8 cellular contexts compared by ENCODE assay signal in genomic region chr19:1223018-1223855, GRCh38. TPM values are rescaled to one million over a fixed set of nuclear protein-coding genes. Genes with fewer than 3 reads are reported as not detected.
DNase-seq lines count a peak whose midpoint lies in the region; ATAC-seq and TF ChIP-seq lines count a peak whose summit lies in the region.

No MANE protein-coding gene starts in this region.

- CTCF ChIA-PET in SK-N-SH (lab: Yijun Ruan, JAX) = interaction anchor here (0.7 to 7.0 kb wide), 17 partner anchors 9 to 268 kb away, joined by 3 to 82 read pairs (median 5); partner anchors contain the start of genes ATP5F1D, CBARP and CIRBP

- WGBS in SK-N-SH (ENCODE audit: low lambda C conversion rate) = 78% methylated on average over 23 of the region's 48 CpGs

- peaks cover 3% of the 10 kb centered on the region for H3F3A ChIP-seq in SK-N-SH (replicated peaks; ENCODE audit: insufficient read depth)

- POLR2A ChIA-PET in SK-N-SH (lab: Yijun Ruan, JAX) = interaction anchor here (1.2 kb wide), 1 partner anchor 46 kb away, joined by 3 read pairs; no protein-coding TSS in a partner anchor

- H3K27ac ChIP-seq in 22Rv1 = no peak overlapping the region
- no peak overlapping the region; a peak in 1 of 4 replicates for H3K27ac ChIP-seq in SK-N-SH (ENCODE audit: low read depth in 2 of 2, low read length in 1 of 2)
- no peak overlapping the region for H3K27ac ChIP-seq in left ventricle myocardium inferior (replicated peaks)

- no peak overlapping the region for H3K4me2 ChIP-seq in SK-N-SH

- peaks cover 0 to 5% of the 10 kb centered on the region in 2 experiments; a peak in 1 of 4 replicates for H3K4me1 ChIP-seq in SK-N-SH (ENCODE audit: control insufficient read depth in 1 of 2, insufficient read depth in 2 of 2, low read depth in 1 of 2, low read length in 1 of 2)
- peaks cover 56% of the 10 kb centered on the region for H3K4me1 ChIP-seq in left ventricle myocardium inferior

- DNase-seq in GM12865 (ENCODE audit: low read depth) = peak; percentile 68
- DNase-seq in SK-N-SH = peak; percentile 76
- DNase-seq in left ventricle myocardium inferior = no peak
- DNase-seq in NCI-H1105 treated with DMSO at 0.1 percent for 48 hours (lab: John Stamatoyannopoulos, UW) = no peak

- H3K79me2 ChIP-seq in SK-N-SH (ENCODE audit: insufficient read depth) = peaks cover 25% of the 10 kb centered on the region

- TF ChIP-seq CTCF in 22Rv1 (IDR thresholded peaks at IDR 0.05) (peak; percentile 64), GM12865 (IDR thresholded peaks at IDR 0.05; ENCODE audit: insufficient read depth, low read depth, low read length, missing control alignments) (peak; percentile 56), SK-N-SH (IDR thresholded peaks at IDR 0.05) (peak; percentile 61), left ventricle myocardium inferior (IDR thresholded peaks at IDR 0.05; ENCODE audit: borderline replicate concordance) (peak; percentile 45)

- H3K9me2 ChIP-seq in SK-N-SH = no peaks in the 10 kb centered on the region

- H3K27me3 ChIP-seq in SK-N-SH (ENCODE audit: insufficient read depth) (no peaks in the 10 kb centered on the region), left ventricle myocardium inferior (ENCODE audit: low read depth) (no peaks in the 10 kb centered on the region)

- peaks cover 0 to 53% of the 10 kb centered on the region in 2 experiments for H3K36me3 ChIP-seq in SK-N-SH (replicated peaks in 1 of 2; ENCODE audit: control insufficient read depth in 1 of 2, insufficient read depth in 2 of 2, low read length in 1 of 2)
- H3K36me3 ChIP-seq in left ventricle myocardium inferior = peaks cover 77% of the 10 kb centered on the region

- H3K4me3 ChIP-seq in GM12865 (ENCODE audit: low read depth, low read length) (no peak overlapping the region), SK-N-SH (ENCODE audit: low read depth in 2 of 2, low read length in 1 of 2) (no peak overlapping the region; a peak in 1 of 4 replicates), left ventricle myocardium inferior (no peak overlapping the region)

- H4K20me1 ChIP-seq in SK-N-SH (ENCODE audit: insufficient read depth) = peaks cover 21% of the 10 kb centered on the region; the same call in 1 of the 2 replicates

- intact Hi-C loops in left ventricle myocardium inferior (cut with micrococcal nuclease) = no loop called here

- no peak for ATAC-seq in HG02973 (IDR thresholded peaks at IDR 0.05; ENCODE audit: unreplicated experiment)
- no peak for ATAC-seq in GM18502 (IDR thresholded peaks at IDR 0.05; ENCODE audit: poor library complexity, unreplicated experiment)
- ATAC-seq in HG03457 (IDR thresholded peaks at IDR 0.05; ENCODE audit: unreplicated experiment) = no peak

- H3K9me3 ChIP-seq in SK-N-SH (no peaks in the 10 kb centered on the region), left ventricle myocardium inferior (replicated peaks) (no peaks in the 10 kb centered on the region)

- no peak for TF ChIP-seq EP300 in SK-N-SH (IDR thresholded peaks at IDR 0.05; ENCODE audit: borderline replicate concordance in 1 of 2, low read depth in 1 of 2, low read length in 1 of 2)

- H3K9ac ChIP-seq in SK-N-SH = no peak overlapping the region

- peak; percentile 39; the same call in 1 of the 2 replicates for TF ChIP-seq RAD21 in SK-N-SH (IDR thresholded peaks at IDR 0.05; ENCODE audit: low read length)

- H2AFZ ChIP-seq in SK-N-SH (ENCODE audit: low read depth) = no peak overlapping the region

TF ChIP-seq in SK-N-SH, 30 proteins besides CTCF, POLR2A, EP300 and RAD21:
- TF ChIP-seq RXRA (IDR thresholded peaks at IDR 0.05; ENCODE audit: borderline replicate concordance, low read depth) = no peak
- peak; percentile 25; the same call in 1 of the 2 replicates for TF ChIP-seq SMC3 (IDR thresholded peaks at IDR 0.05; ENCODE audit: low read depth, low read length)
- TF ChIP-seq MAX (IDR thresholded peaks at IDR 0.05; ENCODE audit: low read depth) = no peak

RNA-seq across cellular contexts. Expression of gene CBARP, which starts 14.6 kb away (rescaled TPM):
- polyA plus RNA-seq in SK-N-SH (2012; rRNA removed) = 4.8 and 5.1 TPM in 2 replicates
- 1.6 and 3.5 TPM in 2 replicates for polyA plus RNA-seq in SK-N-SH (2012; cell fraction: cytosol; rRNA removed)
- polyA plus RNA-seq in SK-N-SH (2012; cell fraction: nucleus; rRNA removed) = 25.2 and 37.7 TPM in 2 replicates
- total RNA-seq in left ventricle myocardium inferior = 0.96 TPM

RNA-seq across cellular contexts. Expression of gene STK11, which starts 17.7 kb away (rescaled TPM):
- polyA plus RNA-seq in SK-N-SH (2012; rRNA removed) = 53.5 and 55.5 TPM in 2 replicates
- polyA plus RNA-seq in SK-N-SH (2012; cell fraction: cytosol; rRNA removed) = 27.7 and 37.8 TPM in 2 replicates
- polyA plus RNA-seq in SK-N-SH (2012; cell fraction: nucleus; rRNA removed) = 173 and 201 TPM in 2 replicates
- 50.1 TPM for total RNA-seq in left ventricle myocardium inferior

RNA-seq across cellular contexts. Expression of gene ATP5F1D, which starts 18.3 kb away (rescaled TPM):
- polyA plus RNA-seq in SK-N-SH (2012; rRNA removed) = 133 and 226 TPM in 2 replicates
- 114 and 155 TPM in 2 replicates for polyA plus RNA-seq in SK-N-SH (2012; cell fraction: cytosol; rRNA removed)
- polyA plus RNA-seq in SK-N-SH (2012; cell fraction: nucleus; rRNA removed) = 81.6 and 162 TPM in 2 replicates
- total RNA-seq in left ventricle myocardium inferior = 501 TPM

RNA-seq across cellular contexts. Expression of gene MIDN, which starts 25.1 kb away (rescaled TPM):
- 8.2 and 13.9 TPM in 2 replicates for polyA plus RNA-seq in SK-N-SH (2012; rRNA removed)
- polyA plus RNA-seq in SK-N-SH (2012; cell fraction: cytosol; rRNA removed) = 6.8 and 9.9 TPM in 2 replicates
- 53.9 and 79.1 TPM in 2 replicates for polyA plus RNA-seq in SK-N-SH (2012; cell fraction: nucleus; rRNA removed)
- total RNA-seq in left ventricle myocardium inferior = 60.5 TPM

RNA-seq across cellular contexts. Expression of gene CIRBP, which starts 45.9 kb away (rescaled TPM):
- 762 and 857 TPM in 2 replicates for polyA plus RNA-seq in SK-N-SH (2012; rRNA removed)
- polyA plus RNA-seq in SK-N-SH (2012; cell fraction: cytosol; rRNA removed) = 628 and 677 TPM in 2 replicates
- 2,521 and 3,638 TPM in 2 replicates for polyA plus RNA-seq in SK-N-SH (2012; cell fraction: nucleus; rRNA removed)
- total RNA-seq in left ventricle myocardium inferior = 229 TPM

Comparison
In these comparisons a context has a peak if more than half of its experiments do, and no peak if none do; other contexts are left out.
1. DNase-seq: peak in GM12865 (single experiment) and SK-N-SH (single experiment); none in left ventricle myocardium inferior (single experiment) and NCI-H1105 treated with DMSO at 0.1 percent for 48 hours (single experiment).
2. Peak in every context shown above with its lines, with median percentiles within 50 percentile points of each other: CTCF ChIP-seq.